8 cellular contexts compared by ENCODE assay signal in the genomic region with DNA sequence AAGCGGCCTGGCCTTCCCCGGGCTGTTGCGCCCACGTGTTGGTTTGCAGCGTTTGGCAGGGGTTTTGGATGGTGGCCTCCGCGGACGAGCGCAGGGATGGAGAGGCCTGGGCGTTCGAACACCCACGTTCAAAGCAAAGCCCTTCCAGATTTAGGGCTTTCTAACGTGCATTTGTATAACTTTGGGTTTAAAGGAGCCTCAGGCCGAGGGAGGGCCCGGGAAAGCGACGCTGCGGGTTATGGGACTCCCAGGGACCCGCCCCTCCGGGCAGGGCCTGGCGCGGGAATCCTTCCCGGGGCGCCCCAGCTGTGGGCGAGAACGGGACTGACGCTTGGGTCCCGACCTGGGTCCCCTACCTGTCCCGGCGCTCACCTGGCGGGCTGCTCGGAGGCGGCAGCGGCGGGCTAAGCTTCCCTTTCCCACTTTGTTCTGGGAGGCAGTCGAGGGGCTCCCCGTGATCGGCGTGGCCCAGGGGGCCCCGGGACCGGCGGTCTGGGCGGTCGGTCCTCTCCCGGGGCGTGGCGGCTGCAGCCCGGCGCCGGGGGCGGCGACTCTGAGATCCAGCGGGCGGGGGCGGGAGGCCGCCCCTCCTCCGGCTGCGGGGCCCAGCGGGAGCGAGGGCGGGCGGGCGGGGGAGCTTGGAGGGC. TPM values are rescaled to one million over a fixed set of nuclear protein-coding genes. Genes with fewer than 3 reads are reported as not detected.
DNase-seq lines count a peak whose midpoint lies in the region; ATAC-seq and TF ChIP-seq lines count a peak whose summit lies in the region.

FBXO17 (minus strand) TSS at position 529 of the 647 bp plus-strand sequence. CDS start 25,423 bp downstream, outside the sequence.

- peak within 1 kb of the TSS; percentile 88 for H3K27ac ChIP-seq in RWPE1
- no peak within 1 kb of the TSS for H3K27ac ChIP-seq in thymus (ENCODE audit: low read depth)

- TF ChIP-seq CTCF in RWPE1 (conservative IDR thresholded peaks at IDR 0.05; ENCODE audit: low read depth) = no peak
- TF ChIP-seq CTCF in epithelial cell of esophagus (IDR thresholded peaks at IDR 0.05; ENCODE audit: insufficient read depth, low read depth, low read length, missing control alignments) = no peak

- H3K36me3 Mint-ChIP-seq in memory B cell = peaks cover under 1% of the 10 kb centered on the region

- no peaks in the 10 kb centered on the region for H3K9me3 ChIP-seq in thymus (ENCODE audit: control insufficient read depth)

- H3K27me3 ChIP-seq in thymus (ENCODE audit: control insufficient read depth, insufficient read depth) = peaks cover 20% of the 10 kb centered on the region

- POLR2A ChIA-PET in RWPE1 (lab: Yijun Ruan, JAX; ENCODE audit: low non-redundant PET) = no interaction called here

- H3K27ac Mint-ChIP-seq in memory B cell = no peak within 1 kb of the TSS

- H3K9me3 Mint-ChIP-seq in memory B cell = no peaks in the 10 kb centered on the region

- ATAC-seq in memory B cell (ENCODE audit: low read depth) (no peak), GM21526 (IDR thresholded peaks at IDR 0.05; ENCODE audit: low FRiP score, unreplicated experiment) (no peak), HG02981 (IDR thresholded peaks at IDR 0.05; ENCODE audit: unreplicated experiment) (no peak)

- H3K27me3 Mint-ChIP-seq in memory B cell = peaks cover 24% of the 10 kb centered on the region

- H3K4me3 Mint-ChIP-seq in memory B cell = peak within 1 kb of the TSS; percentile 63

- H3K4me1 ChIP-seq in thymus (ENCODE audit: control insufficient read depth, insufficient read depth, low read length) = no peaks in the 10 kb centered on the region

- DNase-seq in GM03348 (ENCODE audit: low spot score) (peak; percentile 88), RWPE1 (ENCODE audit: low spot score) (peak; percentile 42), epithelial cell of esophagus (ENCODE audit: low read depth) (peak; percentile 49), memory B cell (ENCODE audit: low spot score in 2 of 2) (peak in 1 of 2 donors; percentile 19), SKM-1 (lab: John Stamatoyannopoulos, UW; ENCODE audit: unreplicated experiment) (no peak)

- H3K4me1 Mint-ChIP-seq in memory B cell = peaks cover 8% of the 10 kb centered on the region

- peak within 1 kb of the TSS; percentile 58 for H3K4me3 ChIP-seq in epithelial cell of esophagus (ENCODE audit: low read length)
- H3K4me3 ChIP-seq in thymus (ENCODE audit: low read length) = peak within 1 kb of the TSS; percentile 33

- H3K36me3 ChIP-seq in thymus (ENCODE audit: control insufficient read depth, insufficient read depth) = no peaks in the 10 kb centered on the region

- 14% methylated on average over 63 of the region's 63 CpGs for WGBS in thymus

- CTCF ChIA-PET in RWPE1 (lab: Yijun Ruan, JAX) = interaction anchor here (0.6 to 1.6 kb wide), 5 partner anchors 13 to 147 kb away, joined by 3 to 5 read pairs (median 3); no protein-coding TSS in a partner anchor

RNA-seq across cellular contexts. Expression of gene FBXO17, which starts in this region (rescaled TPM):
- 4.0 TPM for polyA plus RNA-seq in thymus
